ENCODE assay signal across 14 cellular contexts in genomic region chr10:50648089-50648934, GRCh38. TPM values are rescaled to one million over a fixed set of nuclear protein-coding genes. Genes with fewer than 3 reads are reported as not detected.
DNase-seq lines count a peak whose midpoint lies in the region; ATAC-seq and FAIRE-seq lines count a peak whose summit lies in the region.
"Had no signal": no experiment of that assay in that cellular context is flagged by ENCODE, and none has a peak within 500 bp of the region (broad histone marks: within the 10 kb centered on the region; RNA-seq: fewer than 3 reads in every experiment).

No MANE protein-coding gene starts in this region.

- WGBS in small intestine, 3 donors = 34 to 70% (median 41%) methylated on average over 7 of the region's 7 CpGs

- intact Hi-C loops in left cardiac atrium (cut with DNase I) = no loop called here

- no peaks in the 10 kb centered on the region for H3K4me1 ChIP-seq in small intestine (ENCODE audit: control insufficient read depth in 2 of 2, insufficient read depth in 1 of 2, low read depth in 1 of 2, low read length in 1 of 2)
- H3K4me1 ChIP-seq: HAP-1 had no signal

- no peaks in the 10 kb centered on the region for H3K9me3 ChIP-seq in small intestine (ENCODE audit: control insufficient read depth, low read depth)
- H3K9me3 ChIP-seq: HAP-1, neutrophil had no signal

- H3K27ac ChIP-seq in small intestine (ENCODE audit: low read depth in 1 of 2, low read length in 1 of 2) = no peak overlapping the region
- H3K27ac ChIP-seq: neutrophil had no signal

- no peaks in the 10 kb centered on the region for H3K36me3 ChIP-seq in small intestine (ENCODE audit: control insufficient read depth in 2 of 2, insufficient read depth in 2 of 2, low read length in 2 of 2)
- H3K36me3 ChIP-seq: HAP-1, neutrophil had no signal

- no peaks in the 10 kb centered on the region for H3K27me3 ChIP-seq in small intestine (ENCODE audit: control insufficient read depth in 2 of 2, insufficient read depth in 2 of 2, low read length in 2 of 2)

- no peak for DNase-seq in GM19239 (ENCODE audit: insufficient read length, low spot score)
- peak; percentile 41 for DNase-seq in small intestine
- DNase-seq in effector CD8-positive, alpha-beta T cell (lab: John Stamatoyannopoulos, UW) = no peak
- DNase-seq in NCI-H226 = no peak
- no peak for DNase-seq in left cardiac atrium
- DNase-seq in SHP77 (lab: John Stamatoyannopoulos, UW) = no peak
- DNase-seq: activated T-cell treated with anti-CD3 and anti-CD28 coated beads, Interleukin-2, amount 50 U/mL, for 1 hour; DMS79 treated with DMSO at 0.1 percent for 48 hours; MM.1S; stimulated activated CD4-positive, alpha-beta T cell treated with anti-CD3 and anti-CD28 coated beads, Interleukin-2, amount 100 ng/mL, for 48 hours had no signal

- H3K4me3 ChIP-seq in small intestine (ENCODE audit: low read depth in 1 of 2, low read length in 2 of 2) = no peak overlapping the region
- H3K4me3 ChIP-seq: HAP-1 had no signal

- FAIRE-seq in GM19239 (lab: Jason Lieb, UNC) (peak; percentile 97), small intestine (lab: Jason Lieb, UNC) (no peak)

- peak; percentile 67 for ATAC-seq in HG02610 (IDR thresholded peaks at IDR 0.05; ENCODE audit: unreplicated experiment)
- peak; percentile 77 for ATAC-seq in HG03378 (IDR thresholded peaks at IDR 0.05; ENCODE audit: unreplicated experiment)
- no peak for ATAC-seq in left cardiac atrium

RNA-seq across cellular contexts. Expression of gene SGMS1, which starts 24.6 kb away (rescaled TPM):
- polyA plus RNA-seq in small intestine = 10 to 100 TPM in 2 of 3 donors, 1 to 10 TPM in 1; 7.6 to 12.3 (median 10.5) TPM
- total RNA-seq in left cardiac atrium = 10 to 100 TPM; 22.4 to 24.4 TPM

Comparison
In these comparisons a context has a peak if more than half of its experiments do, and no peak if none do; other contexts are left out.
1. ATAC-seq: peak in HG02610 (single experiment) and HG03378 (single experiment); none in left cardiac atrium (0 of 2).